ENCODE assay signal across 27 cellular contexts in the genomic region with DNA sequence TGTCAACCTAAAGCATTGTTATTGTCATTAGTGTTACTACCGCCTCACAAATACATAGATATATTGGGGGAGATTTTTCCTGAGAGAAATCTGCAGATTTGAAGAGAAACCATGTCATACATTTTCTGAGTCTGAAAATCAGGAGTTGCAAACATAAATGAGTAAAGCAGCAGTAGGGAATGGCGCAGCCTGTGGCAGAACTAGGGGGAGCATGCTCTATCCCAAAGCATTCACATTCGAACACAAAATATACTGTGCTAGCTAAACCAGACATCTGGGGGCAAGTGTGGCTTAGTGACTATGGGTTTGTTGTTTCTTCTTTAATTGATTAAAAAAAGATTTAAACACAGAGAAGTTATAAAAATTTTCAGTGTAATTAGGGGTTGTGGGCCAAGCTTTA.
DNase-seq lines count a peak whose midpoint lies in the region; ATAC-seq and TF ChIP-seq lines count a peak whose summit lies in the region.
"Had no signal": no experiment of that assay in that cellular context is flagged by ENCODE, and none has a peak within 500 bp of the region (broad histone marks: within the 10 kb centered on the region; RNA-seq: fewer than 3 reads in every experiment).

No MANE protein-coding gene starts in this region.

- no peaks in the 10 kb centered on the region for H3K27me3 ChIP-seq in thoracic aorta (replicated peaks; ENCODE audit: insufficient read depth)
- H3K27me3 ChIP-seq: adrenal gland, ovary, right atrium auricular region, upper lobe of right lung had no signal

- ATAC-seq in thoracic aorta (ENCODE audit: insufficient number of reproducible peaks, low FRiP score, low read depth) (no peak), GM18517 (IDR thresholded peaks at IDR 0.05; ENCODE audit: unreplicated experiment) (no peak)
- ATAC-seq: activated T-cell treated with anti-CD3 and anti-CD28 coated beads, Interleukin-2, amount 50 U/mL, for 72 hours; GM12878; natural killer cell; Panc1 had no signal

- H3K9me3 ChIP-seq in thoracic aorta: no peaks in the 10 kb centered on the region
- H3K9me3 ChIP-seq: adrenal gland, left ventricle myocardium inferior, ovary, right atrium auricular region, upper lobe of right lung had no signal

- in situ Hi-C loops in astrocyte of the cerebellum (cut with HindIII; ENCODE audit: low sequenced_read_pairs): loop anchor here (10.0 kb wide), 2 partner anchors 117 to 327 kb away; no protein-coding TSS in a partner anchor

- no peak for DNase-seq in astrocyte of the cerebellum (ENCODE audit: low read depth)
- DNase-seq in hepatic stellate cell (ENCODE audit: low spot score): peak; percentile 4
- DNase-seq in thoracic aorta (ENCODE audit: low spot score): no peak
- no peak for DNase-seq in GM10266 (ENCODE audit: extremely low spot score)
- no peak for DNase-seq in NCI-H1092 treated with DMSO at 0.1 percent for 48 hours (lab: John Stamatoyannopoulos, UW)
- DNase-seq: activated CD4-positive, CD25-positive, alpha-beta regulatory T cell; activated naive CD4-positive, alpha-beta T cell; activated T-cell treated with anti-CD3 and anti-CD28 coated beads, Interleukin-2, amount 50 U/mL, for 72 hours; DND-41; left ventricle myocardium inferior; MV-4-11; natural killer cell; NCI-H1694; NCI-H524 treated with DMSO at 0.1 percent for 48 hours; SHP77; stimulated activated CD4-positive, alpha-beta T cell treated with anti-CD3 and anti-CD28 coated beads, Interleukin-4, amount 100 ng/mL, for 1 hour; substantia nigra; SW 1271; T1000; upper lobe of right lung had no signal

- peak; percentile 16; the same call in 1 of the 2 replicates for TF ChIP-seq RAD21 in Ishikawa (IDR thresholded peaks at IDR 0.05; ENCODE audit: low read depth)

- TF ChIP-seq CTCF in astrocyte of the cerebellum (IDR thresholded peaks at IDR 0.05; ENCODE audit: low read depth, low read length, missing control alignments) (peak; percentile 18), thoracic aorta (IDR thresholded peaks at IDR 0.05) (no peak), GM10266 (IDR thresholded peaks at IDR 0.05; ENCODE audit: control insufficient read depth, insufficient read depth, low read depth, missing control alignments) (no peak)

- H3K4me3 ChIP-seq in astrocyte of the cerebellum (ENCODE audit: low read depth, low read length) (no peak overlapping the region), thoracic aorta (peak overlapping the region; percentile 66)
- H3K4me3 ChIP-seq: adrenal gland, GM12878, left ventricle myocardium inferior, ovary, right atrium auricular region, upper lobe of right lung had no signal

- no peaks in the 10 kb centered on the region for H3K36me3 ChIP-seq in thoracic aorta
- H3K36me3 ChIP-seq: adrenal gland, left ventricle myocardium inferior, ovary, right atrium auricular region, upper lobe of right lung had no signal

- H3K27ac ChIP-seq in thoracic aorta: peak overlapping the region in 1 of 2 donors; percentile 61
- H3K27ac ChIP-seq: adrenal gland, left ventricle myocardium inferior, ovary, right atrium auricular region, upper lobe of right lung had no signal

- no peak for TF ChIP-seq EP300 in Ishikawa (IDR thresholded peaks at IDR 0.05; ENCODE audit: borderline replicate concordance)

- H3K4me1 ChIP-seq in thoracic aorta (ENCODE audit: control insufficient read depth in 1 of 2, low read depth in 2 of 2): peaks cover 17 to 26% of the 10 kb centered on the region in 2 donors
- H3K4me1 ChIP-seq: adrenal gland, left ventricle myocardium inferior, upper lobe of right lung had no signal

TF ChIP-seq in Ishikawa, 13 proteins besides CTCF, POLR2A, EP300 and RAD21:
- TF ChIP-seq TAF1 (IDR thresholded peaks at IDR 0.05; ENCODE audit: low read depth): no peak
